ENCODE assay signal across 34 cellular contexts in genomic region chr11:65798882-65799281, GRCh38. TPM values are rescaled to one million over a fixed set of nuclear protein-coding genes. Genes with fewer than 3 reads are reported as not detected.
"Had no signal": no experiment of that assay in that cellular context is flagged by ENCODE, and none has a peak within 500 bp of the region (broad histone marks: within the 10 kb centered on the region; RNA-seq: fewer than 3 reads in every experiment).

No MANE protein-coding gene starts in this region.

- H3K4me3 Mint-ChIP-seq: dendritic cell treated with granulocyte-macrophage colony-stimulating factor and Interleukin-4, amounts not matched to agents 40 ng/mL and 50 ng/mL, for 4 days; endodermal cell; memory B cell; mesothelial cell of epicardium; naive B cell; natural killer cell treated with Interleukin-12 subunit alpha and Interleukin-12 subunit beta and Interleukin-15 and Interleukin-18, amount 100 ng/mL, for 72 hours; neural crest cell; stimulated activated naive CD8-positive, alpha-beta T cell treated with anti-CD3 and anti-CD28 coated beads, Interleukin-15, amount 100 ng/mL, for 72 hours had no signal

- H3K36me3 Mint-ChIP-seq: memory B cell; mesothelial cell of epicardium; naive B cell; natural killer cell treated with Interleukin-12 subunit alpha and Interleukin-12 subunit beta and Interleukin-15 and Interleukin-18, amount 100 ng/mL, for 72 hours had no signal

- H3K36me3 ChIP-seq: esophagus muscularis mucosa, gastroesophageal sphincter, neutrophil, prostate gland, right atrium auricular region, upper lobe of right lung, uterus had no signal

- H3K4me1 Mint-ChIP-seq: mesothelial cell of epicardium, naive B cell had no signal

- H3K4me3 ChIP-seq: colonic mucosa, esophagus muscularis mucosa, gastroesophageal sphincter, lung, mucosa of descending colon, prostate gland, right atrium auricular region, smooth muscle cell, thyroid gland, upper lobe of right lung, uterus had no signal

- H3K27ac Mint-ChIP-seq: dendritic cell treated with granulocyte-macrophage colony-stimulating factor and Interleukin-4, amounts not matched to agents 40 ng/mL and 50 ng/mL, for 4 days; endodermal cell; memory B cell; mesothelial cell of epicardium; naive B cell; natural killer cell treated with Interleukin-12 subunit alpha and Interleukin-12 subunit beta and Interleukin-15 and Interleukin-18, amount 100 ng/mL, for 72 hours; stimulated activated naive CD8-positive, alpha-beta T cell treated with anti-CD3 and anti-CD28 coated beads, Interleukin-15, amount 100 ng/mL, for 72 hours had no signal

- DNase-seq: colonic mucosa; effector CD8-positive, alpha-beta T cell; endodermal cell; foreskin keratinocyte; hypothalamus; kidney; mucosa of descending colon; naive B cell; stimulated activated CD4-positive, alpha-beta T cell treated with anti-CD3 and anti-CD28 coated beads, Interleukin-12 subunit alpha, Interleukin-12 subunit beta, amount 100 ng/mL, for 4 hours; stimulated activated CD4-positive, alpha-beta T cell treated with anti-CD3 and anti-CD28 coated beads, Interleukin-1b, Interleukin-23, amount 100 ng/mL, for 48 hours; stimulated activated CD4-positive, alpha-beta T cell treated with anti-CD3 and anti-CD28 coated beads, Interleukin-4, amount 100 ng/mL, for 1 hour; stimulated activated CD8-positive, alpha-beta memory T cell treated with anti-CD3 and anti-CD28 coated beads, Interleukin-4, amount 100 ng/mL, for 48 hours; stimulated activated naive CD4-positive, alpha-beta T cell; stimulated activated naive CD8-positive, alpha-beta T cell treated with anti-CD3 and anti-CD28 coated beads, Interleukin-15, amount 100 ng/mL, for 72 hours; thyroid gland; upper lobe of right lung; uterus had no signal

- H3K27me3 ChIP-seq: colonic mucosa, thyroid gland had no signal

- ATAC-seq: foreskin keratinocyte; gastroesophageal sphincter; left lobe of liver; mucosa of descending colon; natural killer cell treated with Interleukin-12 subunit alpha and Interleukin-12 subunit beta and Interleukin-15 and Interleukin-18, amount 100 ng/mL, for 72 hours; sciatic nerve; stimulated activated naive CD8-positive, alpha-beta T cell treated with anti-CD3 and anti-CD28 coated beads, Interleukin-15, amount 100 ng/mL, for 72 hours; upper lobe of right lung had no signal

- FAIRE-seq: kidney had no signal

- H3K9me3 Mint-ChIP-seq: dendritic cell treated with granulocyte-macrophage colony-stimulating factor and Interleukin-4, amounts not matched to agents 40 ng/mL and 50 ng/mL, for 4 days; endodermal cell; memory B cell; mesothelial cell of epicardium; naive B cell; natural killer cell treated with Interleukin-12 subunit alpha and Interleukin-12 subunit beta and Interleukin-15 and Interleukin-18, amount 100 ng/mL, for 72 hours; neural crest cell; stimulated activated naive CD8-positive, alpha-beta T cell treated with anti-CD3 and anti-CD28 coated beads, Interleukin-15, amount 100 ng/mL, for 72 hours had no signal

RNA-seq across cellular contexts. Expression of gene OVOL1, which starts 12.0 kb away (rescaled TPM):
- total RNA-seq: esophagus muscularis mucosa; fibroblast of lung; natural killer cell treated with Interleukin-12 subunit alpha and Interleukin-12 subunit beta and Interleukin-15 and Interleukin-18, amount 100 ng/mL, for 72 hours; neural crest cell; omental fat pad; right atrium auricular region; sciatic nerve had no signal
- polyA plus RNA-seq: fibroblast of lung, liver had no signal

RNA-seq across cellular contexts. Expression of gene SNX32, which starts 34.9 kb away (rescaled TPM):
- total RNA-seq: left lobe of liver, upper lobe of right lung had no signal
